Comparison of ENCODE assay signal across 8 cellular contexts in the genomic region with DNA sequence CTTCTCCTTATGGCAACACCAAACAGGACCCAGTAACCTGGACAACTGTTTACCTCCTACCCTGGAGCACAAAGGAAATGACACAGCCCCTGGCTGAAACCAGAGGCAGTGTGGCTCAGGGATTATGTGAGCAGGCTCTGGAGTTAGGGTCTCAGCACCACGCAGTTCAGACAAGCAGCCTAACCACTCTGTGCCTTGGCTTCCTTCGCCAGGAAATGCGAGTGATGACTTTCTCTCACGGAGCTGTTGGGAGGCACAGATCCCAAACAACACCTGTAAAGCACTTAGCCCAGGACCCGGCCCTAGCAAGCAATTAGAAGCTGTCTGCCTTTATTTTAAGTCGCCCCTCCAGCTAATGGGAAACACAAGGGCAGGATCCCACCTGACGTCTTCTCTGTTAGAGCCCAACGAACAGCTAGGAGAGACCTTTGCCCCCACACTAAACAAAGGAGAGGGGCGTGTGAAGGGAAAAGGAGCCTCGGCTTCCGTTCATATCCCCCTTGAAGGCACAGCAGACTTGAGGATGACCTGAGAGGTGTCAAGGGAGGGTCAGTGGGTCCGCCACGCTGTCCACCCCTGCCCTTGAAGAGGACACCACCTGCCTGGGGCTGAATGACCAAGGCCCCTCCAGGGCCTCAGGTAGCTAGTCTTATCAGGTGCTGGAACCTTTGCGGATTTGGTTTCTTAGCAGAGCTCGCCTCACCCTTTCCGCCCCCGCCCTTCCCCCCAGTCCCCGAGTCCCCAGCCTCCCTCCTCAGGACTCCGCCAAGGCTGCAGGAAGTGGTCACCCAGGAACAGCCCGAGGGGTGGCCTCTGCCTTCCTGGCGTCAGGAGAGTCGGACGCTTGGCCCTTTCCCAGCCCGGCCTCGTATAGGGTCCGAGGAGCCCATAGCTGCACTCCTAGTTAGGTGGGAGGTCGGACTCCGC. TPM values are rescaled to one million over a fixed set of nuclear protein-coding genes. Genes with fewer than 3 reads are reported as not detected.
DNase-seq lines count a peak whose midpoint lies in the region; ATAC-seq and TF ChIP-seq lines count a peak whose summit lies in the region.

No MANE protein-coding gene starts in this region.

- peak overlapping the region; percentile 87 for H3K4me3 Mint-ChIP-seq in activated CD8-positive, alpha-beta T cell treated with anti-CD3 and anti-CD28 coated beads, Interleukin-2, amount 10 ng/mL, durations not matched to agents 7 days and 5 days

- H3K4me3 ChIP-seq in muscle layer of colon (ENCODE audit: low read depth in 1 of 2, low read length in 2 of 2), result peak overlapping the region; percentile 89 to 95
- H3K4me3 ChIP-seq in tibial nerve, result peak overlapping the region; percentile 68 to 92 (median 90)

- peak overlapping the region; percentile 92 for H3K27ac Mint-ChIP-seq in activated CD8-positive, alpha-beta T cell treated with anti-CD3 and anti-CD28 coated beads, Interleukin-2, amount 10 ng/mL, durations not matched to agents 7 days and 5 days

- H3K27me3 Mint-ChIP-seq in activated CD8-positive, alpha-beta T cell treated with anti-CD3 and anti-CD28 coated beads, Interleukin-2, amount 10 ng/mL, durations not matched to agents 7 days and 5 days (ENCODE audit: low read depth), result peaks cover 8% of the 10 kb centered on the region

- peaks cover 31% of the 10 kb centered on the region for H3K36me3 Mint-ChIP-seq in activated CD8-positive, alpha-beta T cell treated with anti-CD3 and anti-CD28 coated beads, Interleukin-2, amount 10 ng/mL, durations not matched to agents 7 days and 5 days (ENCODE audit: low read depth)

- H3K9me3 ChIP-seq in muscle layer of colon (ENCODE audit: low read length) (no peaks in the 10 kb centered on the region), tibial nerve (no peaks in the 10 kb centered on the region)

- peak; percentile 16 for ATAC-seq in GM18505 (IDR thresholded peaks at IDR 0.05; ENCODE audit: unreplicated experiment)
- peak; percentile 43 for ATAC-seq in activated CD8-positive, alpha-beta T cell treated with anti-CD3 and anti-CD28 coated beads, Interleukin-2, amount 10 ng/mL, durations not matched to agents 7 days and 5 days

- POLR2A ChIA-PET in activated CD8-positive, alpha-beta T cell treated with anti-CD3 and anti-CD28 coated beads, Interleukin-2, amount 10 ng/mL, durations not matched to agents 7 days and 5 days (lab: Charles Lee), result interaction anchor here (0.7 to 5.5 kb wide), 16 partner anchors 9 to 181 kb away, joined by 3 to 50 read pairs (median 5); a partner anchor contains a TSS

- peaks cover 18% of the 10 kb centered on the region for H3K36me3 ChIP-seq in muscle layer of colon (ENCODE audit: insufficient read depth, low read length)
- peaks cover 0 to 10% (median 0%) of the 10 kb centered on the region in 3 donors for H3K36me3 ChIP-seq in tibial nerve

- TF ChIP-seq EP300 in tibial nerve (IDR thresholded peaks at IDR 0.05), result no peak

- peak overlapping the region; percentile 55 for H3K9ac ChIP-seq in muscle layer of colon (ENCODE audit: low read length)

- no peak for TF ChIP-seq CTCF in tibial nerve (IDR thresholded peaks at IDR 0.05)

- H3K4me1 Mint-ChIP-seq in activated CD8-positive, alpha-beta T cell treated with anti-CD3 and anti-CD28 coated beads, Interleukin-2, amount 10 ng/mL, durations not matched to agents 7 days and 5 days (ENCODE audit: low read depth), result peaks cover 61% of the 10 kb centered on the region

- WGBS in tibial nerve, 2 donors, result 11 to 17% methylated on average over 19 to 26 of the region's 28 CpGs

- CTCF ChIA-PET in activated CD8-positive, alpha-beta T cell treated with anti-CD3 and anti-CD28 coated beads, Interleukin-2, amount 10 ng/mL, durations not matched to agents 7 days and 5 days (lab: Charles Lee), result interaction anchor here (0.6 to 8.0 kb wide), 18 partner anchors 10 to 406 kb away, joined by 3 to 63 read pairs (median 4); a partner anchor contains a TSS

- H3K27ac ChIP-seq in muscle layer of colon (ENCODE audit: low read depth, low read length), result peak overlapping the region; percentile 83
- peak overlapping the region; percentile 87 to 92 (median 90) for H3K27ac ChIP-seq in tibial nerve

- H3K4me1 ChIP-seq in muscle layer of colon (ENCODE audit: insufficient read depth, low read length), result peaks cover 42% of the 10 kb centered on the region
- peaks cover 0 to 61% (median 34%) of the 10 kb centered on the region in 4 donors for H3K4me1 ChIP-seq in tibial nerve

- no peaks in the 10 kb centered on the region for H3K9me3 Mint-ChIP-seq in activated CD8-positive, alpha-beta T cell treated with anti-CD3 and anti-CD28 coated beads, Interleukin-2, amount 10 ng/mL, durations not matched to agents 7 days and 5 days (ENCODE audit: insufficient read depth)

- DNase-seq in HuH-7 (ENCODE audit: low spot score), result peak; percentile 65
- DNase-seq in activated CD8-positive, alpha-beta T cell treated with anti-CD3 and anti-CD28 coated beads, Interleukin-2, amount 10 ng/mL, durations not matched to agents 7 days and 5 days, result peak; percentile 75
- DNase-seq in erythroblast (lab: John Stamatoyannopoulos, UW), result peak; percentile 49 to 51
- peak; percentile 24 to 28 for DNase-seq in tibial nerve (ENCODE audit: low spot score in 2 of 2)
- no peak for DNase-seq in NCI-H1417 treated with DMSO at 0.1 percent for 48 hours (lab: John Stamatoyannopoulos, UW)
- no peak for DNase-seq in NCI-H748 treated with DMSO at 0.1 percent for 48 hours (lab: John Stamatoyannopoulos, UW)

- no peak for TF ChIP-seq POLR2A in GM18505 (IDR thresholded peaks at IDR 0.05; ENCODE audit: borderline replicate concordance, extremely low read depth, insufficient read depth, insufficient read length)
- no peak for TF ChIP-seq POLR2A in erythroblast (IDR thresholded peaks at IDR 0.05; ENCODE audit: low read length)
- no peak for TF ChIP-seq POLR2A in tibial nerve (IDR thresholded peaks at IDR 0.05)

- no peaks in the 10 kb centered on the region for H3K27me3 ChIP-seq in muscle layer of colon (ENCODE audit: control insufficient read depth in 1 of 2, insufficient read depth in 2 of 2, low read length in 2 of 2)
- no peaks in the 10 kb centered on the region for H3K27me3 ChIP-seq in tibial nerve

RNA-seq across cellular contexts. Expression of a gene that starts 0.8 kb away (rescaled TPM):
- total RNA-seq in activated CD8-positive, alpha-beta T cell treated with anti-CD3 and anti-CD28 coated beads, Interleukin-2, amount 10 ng/mL, durations not matched to agents 7 days and 5 days, result 10 to 100 TPM; 83.5 to 85.8 TPM
- 10 to 100 TPM; 63.2 to 91.5 (median 66.7) TPM for total RNA-seq in tibial nerve

RNA-seq across cellular contexts. Expression of a gene that starts 7.6 kb away (rescaled TPM):
- total RNA-seq in activated CD8-positive, alpha-beta T cell treated with anti-CD3 and anti-CD28 coated beads, Interleukin-2, amount 10 ng/mL, durations not matched to agents 7 days and 5 days, result not detected
- under 1 TPM in 1 of 4 donors, not detected in 3; 0.20 TPM for total RNA-seq in tibial nerve

RNA-seq across cellular contexts. Expression of a gene that starts 42.7 kb away (rescaled TPM):
- total RNA-seq in activated CD8-positive, alpha-beta T cell treated with anti-CD3 and anti-CD28 coated beads, Interleukin-2, amount 10 ng/mL, durations not matched to agents 7 days and 5 days, result 100 to 1,000 TPM; 122 to 126 TPM
- total RNA-seq in tibial nerve, result 10 to 100 TPM; 54.2 to 80.8 (median 59.0) TPM

RNA-seq across cellular contexts. Expression of a gene that starts 59.7 kb away (rescaled TPM):
- total RNA-seq in activated CD8-positive, alpha-beta T cell treated with anti-CD3 and anti-CD28 coated beads, Interleukin-2, amount 10 ng/mL, durations not matched to agents 7 days and 5 days, result not detected
- not detected for total RNA-seq in tibial nerve

Comparison
In these comparisons a context has a peak if more than half of its experiments do, and no peak if none do; other contexts are left out.
1. DNase-seq: peak in HuH-7 (single experiment), activated CD8-positive, alpha-beta T cell treated with anti-CD3 and anti-CD28 coated beads, Interleukin-2, amount 10 ng/mL, durations not matched to agents 7 days and 5 days (single experiment), erythroblast (2 of 2) and tibial nerve (2 of 2); none in NCI-H1417 treated with DMSO at 0.1 percent for 48 hours (single experiment) and NCI-H748 treated with DMSO at 0.1 percent for 48 hours (single experiment).